14 cellular contexts compared by ENCODE assay signal in the genomic region with DNA sequence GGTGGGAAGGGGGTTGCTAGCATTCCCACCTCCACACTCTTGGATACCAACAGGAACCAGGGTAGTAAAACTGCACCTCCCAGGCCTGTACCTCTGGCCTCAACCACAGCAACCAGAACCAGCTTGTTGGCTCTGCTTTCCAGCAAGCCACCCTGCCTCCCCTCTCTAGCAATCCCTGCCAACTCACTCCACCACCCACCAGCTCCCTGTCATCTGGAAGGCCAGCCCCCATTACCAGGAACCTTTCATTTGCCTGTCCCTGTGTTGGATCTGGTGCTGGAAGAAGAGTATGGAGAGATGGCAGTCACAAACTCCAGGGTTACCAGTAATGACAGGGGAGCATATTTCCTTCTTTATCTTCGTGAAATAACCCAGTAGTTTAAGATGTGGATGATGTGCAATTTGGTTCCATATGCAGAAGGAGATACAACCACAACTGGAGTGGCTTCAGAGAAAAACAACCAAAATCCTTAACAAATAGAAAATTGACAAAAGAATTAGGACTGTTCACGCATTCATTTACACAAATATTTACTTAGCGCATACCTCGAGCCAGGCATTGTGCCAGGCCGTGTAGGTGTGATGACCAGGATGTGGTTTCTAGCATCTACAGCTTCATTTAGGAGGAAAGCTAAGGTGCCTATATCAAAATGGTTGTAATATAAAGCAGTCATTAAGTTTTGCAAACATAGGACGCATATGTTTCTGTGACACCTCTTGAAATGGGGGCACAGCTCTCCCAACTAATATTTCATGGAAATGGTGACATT. TPM values are rescaled to one million over a fixed set of nuclear protein-coding genes. Genes with fewer than 3 reads are reported as not detected.
DNase-seq lines count a peak whose midpoint lies in the region; ATAC-seq, FAIRE-seq and TF ChIP-seq lines count a peak whose summit lies in the region.
"Had no signal": no experiment of that assay in that cellular context is flagged by ENCODE, and none has a peak within 500 bp of the region (broad histone marks: within the 10 kb centered on the region; RNA-seq: fewer than 3 reads in every experiment).

No MANE protein-coding gene starts in this region.

- ATAC-seq in HG03097 (IDR thresholded peaks at IDR 0.05; ENCODE audit: low FRiP score, unreplicated experiment), result no peak
- ATAC-seq: activated CD4-positive, alpha-beta T cell treated with anti-CD3 and anti-CD28 coated beads for 36 hours; activated T-cell treated with anti-CD3 and anti-CD28 coated beads, Interleukin-2, amount 50 U/mL, for 4 hours had no signal

- H4K20me1 ChIP-seq in astrocyte (ENCODE audit: insufficient read depth, low read length), result peaks cover 4% of the 10 kb centered on the region

- no peak for TF ChIP-seq CTCF in astrocyte (IDR thresholded peaks at IDR 0.05; ENCODE audit: insufficient read depth, low read depth, low read length)
- no peak for TF ChIP-seq CTCF in prostate gland (IDR thresholded peaks at IDR 0.05)
- TF ChIP-seq CTCF in chondrocyte (IDR thresholded peaks at IDR 0.05), result no peak

- H3K4me2 ChIP-seq in astrocyte (ENCODE audit: low read length), result no peak overlapping the region

- intact Hi-C loops in prostate gland (cut with DNase I), result no loop called here

- no peak for TF ChIP-seq POLR2A in prostate gland (IDR thresholded peaks at IDR 0.05)

- H3K9ac ChIP-seq in astrocyte (ENCODE audit: low read length), result no peak overlapping the region

- H3K9me3 ChIP-seq in astrocyte (ENCODE audit: insufficient read depth, low read depth, low read length) (no peaks in the 10 kb centered on the region), prostate gland (no peaks in the 10 kb centered on the region)
- H3K9me3 ChIP-seq: adrenal gland had no signal

- H3K4me1 Mint-ChIP-seq in astrocyte (ENCODE audit: low read depth, unreplicated experiment), result peaks cover 9% of the 10 kb centered on the region
- peaks cover 29% of the 10 kb centered on the region for H3K4me1 Mint-ChIP-seq in chondrocyte (ENCODE audit: low read depth)

- DNase-seq in NCI-H748 (lab: John Stamatoyannopoulos, UW; ENCODE audit: unreplicated experiment) (peak; percentile 37), NCI-H748 treated with DMSO at 0.1 percent for 48 hours (lab: John Stamatoyannopoulos, UW) (no peak), HT-29 (ENCODE audit: low spot score) (peak; percentile 87), astrocyte (ENCODE audit: low read depth) (peak; percentile 26), prostate gland (ENCODE audit: low spot score) (peak; percentile 21), chondrocyte (ENCODE audit: low spot score) (no peak), DMS114 treated with DMSO at 0.1 percent for 48 hours (lab: John Stamatoyannopoulos, UW; ENCODE audit: unreplicated experiment) (no peak)
- DNase-seq: activated CD4-positive, alpha-beta T cell treated with anti-CD3 and anti-CD28 coated beads for 36 hours; activated T-cell treated with anti-CD3 and anti-CD28 coated beads, Interleukin-2, amount 50 U/mL, for 4 hours; adrenal gland; DND-41; MV-4-11 had no signal

- H3K27ac ChIP-seq in astrocyte (ENCODE audit: low read depth, low read length) (no peak overlapping the region), prostate gland (no peak overlapping the region)

- no peak overlapping the region for H2AFZ ChIP-seq in astrocyte (ENCODE audit: low read depth, low read length)

- 55% methylated on average over 6 of the region's 6 CpGs for WGBS in prostate gland

- no peak overlapping the region for H3K27ac Mint-ChIP-seq in astrocyte (ENCODE audit: unreplicated experiment)
- H3K27ac Mint-ChIP-seq in chondrocyte (ENCODE audit: unreplicated experiment), result no peak overlapping the region
- H3K27ac Mint-ChIP-seq: activated CD4-positive, alpha-beta T cell treated with anti-CD3 and anti-CD28 coated beads for 36 hours; T-helper 2 cell treated with Interferon-gamma antibody and Interleukin-4, amounts not matched to agents 5 μg/mL and 100 μg/mL, for 36 hours had no signal

- no peak overlapping the region for H3K4me3 Mint-ChIP-seq in astrocyte (ENCODE audit: unreplicated experiment)
- H3K4me3 Mint-ChIP-seq in chondrocyte (ENCODE audit: unreplicated experiment), result no peak overlapping the region
- H3K4me3 Mint-ChIP-seq: activated CD4-positive, alpha-beta T cell treated with anti-CD3 and anti-CD28 coated beads for 36 hours had no signal

- H3K27me3 ChIP-seq in astrocyte (ENCODE audit: insufficient read depth, low read length), result peaks cover 61% of the 10 kb centered on the region
- no peaks in the 10 kb centered on the region for H3K27me3 ChIP-seq in prostate gland (replicated peaks; ENCODE audit: insufficient read depth)
- H3K27me3 ChIP-seq: adrenal gland had no signal

- H3K36me3 Mint-ChIP-seq in astrocyte (ENCODE audit: low read depth, unreplicated experiment) (no peaks in the 10 kb centered on the region), chondrocyte (ENCODE audit: low read depth) (no peaks in the 10 kb centered on the region)

- H3K36me3 ChIP-seq in astrocyte (ENCODE audit: insufficient read depth, low read length), result no peaks in the 10 kb centered on the region
- no peaks in the 10 kb centered on the region for H3K36me3 ChIP-seq in prostate gland
- H3K36me3 ChIP-seq: adrenal gland had no signal

- FAIRE-seq in astrocyte (lab: Jason Lieb, UNC), result no peak

- no peaks in the 10 kb centered on the region for H3K79me2 ChIP-seq in astrocyte (ENCODE audit: insufficient read depth, low read length)

- H3K4me1 ChIP-seq in astrocyte (ENCODE audit: insufficient read depth, low read length) (peaks cover 5% of the 10 kb centered on the region), prostate gland (replicated peaks) (no peaks in the 10 kb centered on the region)

- peaks cover 31% of the 10 kb centered on the region for H3K27me3 Mint-ChIP-seq in astrocyte (ENCODE audit: low read depth, unreplicated experiment)
- H3K27me3 Mint-ChIP-seq in chondrocyte (ENCODE audit: low read depth), result peaks cover 15% of the 10 kb centered on the region

- H3K4me3 ChIP-seq in astrocyte (ENCODE audit: insufficient read depth, low read depth, low read length), result no peak overlapping the region
- no peak overlapping the region for H3K4me3 ChIP-seq in prostate gland
- H3K4me3 ChIP-seq: adrenal gland had no signal

- H3K9me3 Mint-ChIP-seq in astrocyte (ENCODE audit: unreplicated experiment), result no peaks in the 10 kb centered on the region
- no peaks in the 10 kb centered on the region for H3K9me3 Mint-ChIP-seq in chondrocyte (ENCODE audit: low read depth)
- H3K9me3 Mint-ChIP-seq: activated T-cell treated with anti-CD3 and anti-CD28 coated beads, Interleukin-2, amount 50 U/mL, for 4 hours; T-helper 2 cell treated with Interferon-gamma antibody and Interleukin-4, amounts not matched to agents 5 μg/mL and 100 μg/mL, for 36 hours had no signal

RNA-seq across cellular contexts. Expression of gene B4GALNT3, which starts 3.4 kb away (rescaled TPM):
- 25.5 and 30.8 TPM in 2 replicates for total RNA-seq in HT-29 (2014; rRNA removed; shearing (Covaris generic))
- total RNA-seq in astrocyte (3.6 and 4.6 TPM in 2 replicates), prostate gland (10 to 100 TPM in 1 of 2 donors, 1 to 10 TPM in 1; 7.1 to 16.3 TPM), chondrocyte (2.9 to 6.1 TPM (median 3.5 TPM) in 3 replicates)

Comparison
In these comparisons a context has a peak if more than half of its experiments do, and no peak if none do; other contexts are left out.
1. DNase-seq: peak in NCI-H748 (single experiment), HT-29 (single experiment), astrocyte (single experiment) and prostate gland (single experiment); none in NCI-H748 treated with DMSO at 0.1 percent for 48 hours (single experiment), chondrocyte (single experiment) and DMS114 treated with DMSO at 0.1 percent for 48 hours (single experiment).